1 cellular context compared by ENCODE assay signal in the genomic region with DNA sequence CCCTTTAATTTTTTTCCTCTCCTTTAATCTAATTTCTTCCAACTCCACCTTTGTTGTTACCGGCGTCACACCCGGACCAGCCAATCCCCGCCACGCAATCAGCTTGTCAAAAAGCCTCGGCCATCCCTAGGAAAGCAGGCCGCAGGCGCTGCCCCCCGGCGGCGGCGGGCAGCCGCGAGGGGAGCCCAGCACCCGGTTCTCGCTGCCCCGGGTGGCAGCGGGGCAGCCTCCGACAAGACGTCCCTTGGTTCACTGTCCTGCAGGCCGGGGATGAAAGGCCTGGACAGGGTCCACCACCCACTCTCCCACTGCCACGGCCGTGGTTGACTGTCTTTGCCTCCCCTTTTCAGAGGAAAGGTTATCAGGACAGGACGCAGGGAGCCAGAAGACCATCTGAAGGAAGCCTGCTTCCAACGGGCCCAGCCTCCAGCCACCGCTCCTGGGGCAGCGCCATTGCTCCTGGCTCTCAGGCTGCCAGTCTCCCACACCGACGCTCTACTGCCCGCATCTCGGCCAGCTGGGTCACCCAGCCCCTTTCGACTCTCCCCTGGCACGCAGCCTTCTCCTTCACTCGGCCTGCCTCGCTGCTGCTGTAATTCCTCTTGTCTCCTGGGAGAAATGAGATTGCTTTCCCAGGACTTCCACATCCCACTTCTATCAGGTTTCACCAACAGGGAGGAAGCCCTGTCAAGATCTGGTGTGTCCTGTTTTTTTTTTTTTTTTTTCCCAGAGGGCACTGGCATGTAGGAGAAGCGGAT.
A peak's percentile ranks its signal among the peaks of the same experiment; 100 is the strongest.
TF ChIP-seq lines count a peak whose summit lies in the region.

No MANE protein-coding gene starts in this region.

TF ChIP-seq in HCT116, 20 proteins besides CTCF, POLR2A, EP300 and RAD21 (continued from another document):
- TF ChIP-seq EZH2 (IDR thresholded peaks at IDR 0.05): no peak
- TF ChIP-seq ATF3 (IDR thresholded peaks at IDR 0.05): no peak
- no peak; the same call in 1 of the 2 replicates for TF ChIP-seq MAX (IDR thresholded peaks at IDR 0.05)
- peak; percentile 78 for TF ChIP-seq TCF7L2 (IDR thresholded peaks at IDR 0.05; ENCODE audit: borderline replicate concordance, extremely low read depth, insufficient read depth, insufficient read length)
- TF ChIP-seq REST (IDR thresholded peaks at IDR 0.05; ENCODE audit: low read depth): no peak
- peak; percentile 49; the same call in 1 of the 2 replicates for TF ChIP-seq POLR2AphosphoS5 (IDR thresholded peaks at IDR 0.05; ENCODE audit: low read depth, low read length)
- no peak for TF ChIP-seq ZNF274 (IDR thresholded peaks at IDR 0.05; ENCODE audit: low read depth, low read length)
- no peak for TF ChIP-seq SP1 (IDR thresholded peaks at IDR 0.05; ENCODE audit: low read depth)
- TF ChIP-seq CBX3 (IDR thresholded peaks at IDR 0.05; ENCODE audit: low read depth): no peak
- peak; percentile 50 for TF ChIP-seq YY1 (IDR thresholded peaks at IDR 0.05; ENCODE audit: extremely low read depth, insufficient replicate concordance, low read depth, low read length)
- TF ChIP-seq SRF (IDR thresholded peaks at IDR 0.05; ENCODE audit: low read depth): no peak
- TF ChIP-seq SIN3A (IDR thresholded peaks at IDR 0.05; ENCODE audit: low read depth): no peak
